In genomic region chr11:109696191-109696897, GRCh38 we compare ENCODE assay signal across 21 cellular contexts.
DNase-seq lines count a peak whose midpoint lies in the region; ATAC-seq and TF ChIP-seq lines count a peak whose summit lies in the region.
"Had no signal": no experiment of that assay in that cellular context is flagged by ENCODE, and none has a peak within 500 bp of the region (broad histone marks: within the 10 kb centered on the region; RNA-seq: fewer than 3 reads in every experiment).

No MANE protein-coding gene starts in this region.

- H3K4me1 ChIP-seq in PC-3 (ENCODE audit: insufficient read depth, low read length): no peaks in the 10 kb centered on the region; the same call in 1 of the 2 replicates
- H3K4me1 ChIP-seq: ascending aorta, esophagus muscularis mucosa had no signal

- DNase-seq in GM04504 (ENCODE audit: low read depth) (peak; percentile 24), PC-3 (peak; percentile 56), skeletal muscle cell (ENCODE audit: low read depth) (peak; percentile 60), NCI-H1417 (lab: John Stamatoyannopoulos, UW) (no peak), COR-L47 (lab: John Stamatoyannopoulos, UW) (no peak)
- no peak for DNase-seq in stimulated activated CD4-positive, alpha-beta T cell treated with anti-CD3 and anti-CD28 coated beads, Interleukin-2, amount 100 ng/mL, for 48 hours
- DNase-seq: activated CD4-positive, alpha-beta T cell treated with anti-CD3 and anti-CD28 coated beads for 1 hour; activated CD8-positive, alpha-beta memory T cell treated with anti-CD3 and anti-CD28 coated beads, Interleukin-2, amount 50 U/mL, for 4 hours; GF-D8; hippocampal formation; left colon; right cardiac atrium; SIG-M5; stimulated activated CD4-positive, alpha-beta T cell treated with anti-CD3 and anti-CD28 coated beads, Interleukin-1b, Interleukin-23, amount 100 ng/mL, for 48 hours; substantia nigra; T-helper 17 cell had no signal

- no peaks in the 10 kb centered on the region; the same call in 1 of the 2 replicates for H3K27me3 ChIP-seq in PC-3 (ENCODE audit: low read length)
- H3K27me3 ChIP-seq: ascending aorta, esophagus muscularis mucosa had no signal

- no peaks in the 10 kb centered on the region for H3F3A ChIP-seq in PC-3 (ENCODE audit: low read length, unreplicated experiment)

- no peak overlapping the region for H3K4me2 ChIP-seq in PC-3 (ENCODE audit: low read length)

- no peak overlapping the region for H2AFZ ChIP-seq in PC-3 (ENCODE audit: low read length)

- intact Hi-C loops in PC-3 (cut with micrococcal nuclease): no loop called here

- TF ChIP-seq CTCF in PC-3 (conservative IDR thresholded peaks at IDR 0.05; ENCODE audit: low read depth, low read length): no peak

- peaks cover 18% of the 10 kb centered on the region; the same call in 1 of the 2 replicates for H3K9me3 ChIP-seq in PC-3 (ENCODE audit: low read length)

- CTCF ChIA-PET in PC-3 (lab: Charles Lee): no interaction called here

- no peaks in the 10 kb centered on the region for H3K9me2 ChIP-seq in PC-3 (replicated peaks; ENCODE audit: low read length)

- no peaks in the 10 kb centered on the region for H3K79me2 ChIP-seq in PC-3 (ENCODE audit: low read length)

- POLR2A ChIA-PET in PC-3 (lab: Charles Lee; ENCODE audit: unreplicated experiment): no interaction called here

- H3K36me3 ChIP-seq in PC-3 (ENCODE audit: low read depth, low read length): no peaks in the 10 kb centered on the region
- H3K36me3 ChIP-seq: ascending aorta, esophagus muscularis mucosa had no signal

- no peaks in the 10 kb centered on the region for H4K20me1 ChIP-seq in PC-3 (ENCODE audit: low read length)

- no peak for ATAC-seq in PC-3
- ATAC-seq in esophagus mucosa: peak; percentile 97
- ATAC-seq in HG02852 (IDR thresholded peaks at IDR 0.05; ENCODE audit: unreplicated experiment): no peak
- ATAC-seq: T-helper 17 cell had no signal

- no TSS peak for BruUV-seq in PC-3 (replicated peaks; lab: Mats Ljungman, UMichigan)

- H3K27ac ChIP-seq in PC-3 (ENCODE audit: low read length): peak overlapping the region; percentile 40
- H3K27ac ChIP-seq: ascending aorta, esophagus muscularis mucosa had no signal

- no peak overlapping the region for H3K4me3 ChIP-seq in PC-3 (ENCODE audit: low read length)
- H3K4me3 ChIP-seq in skeletal muscle cell (ENCODE audit: low read depth, low read length): no peak overlapping the region
- H3K4me3 ChIP-seq: ascending aorta, esophagus muscularis mucosa, K562 had no signal

- no peak overlapping the region for H3K9ac ChIP-seq in PC-3 (ENCODE audit: low read length)

Comparison
In these comparisons a context has a peak if more than half of its experiments do, and no peak if none do; other contexts are left out.
1. DNase-seq: peak in GM04504 (single experiment), PC-3 (single experiment) and skeletal muscle cell (single experiment); none in NCI-H1417 (0 of 3), stimulated activated CD4-positive, alpha-beta T cell treated with anti-CD3 and anti-CD28 coated beads, Interleukin-2, amount 100 ng/mL, for 48 hours (0 of 2) and COR-L47 (single experiment).